Comparison of ENCODE assay signal across 1 cellular context in genomic region chr13:79405831-79406596, GRCh38.
TF ChIP-seq lines count a peak whose summit lies in the region.

RBM26 (minus strand) TSS chr13:79406255; CDS start chr13:79405774, 481 bp downstream.

TF ChIP-seq in HepG2, 621 proteins besides CTCF, POLR2A, EP300 and RAD21 (continued from another document and continues in another):
- TF ChIP-seq ZNF337 (CRISPR knock-in tag; IDR thresholded peaks at IDR 0.05; ENCODE audit: borderline replicate concordance, low read depth) (0 out of 2 replicates have a peak, but pooled peaks have one; percentile 24), ZBTB3 (CRISPR knock-in tag; IDR thresholded peaks at IDR 0.05; ENCODE audit: borderline replicate concordance, low read depth) (peak; percentile 55; the same call in 1 of the 2 replicates), ZNF567 (CRISPR knock-in tag; IDR thresholded peaks at IDR 0.05; ENCODE audit: borderline replicate concordance) (peak; percentile 8; the same call in 1 of the 2 replicates), ZNF124 (CRISPR knock-in tag; IDR thresholded peaks at IDR 0.05) (no peak), ZNF317 (CRISPR knock-in tag; IDR thresholded peaks at IDR 0.05) (peak; percentile 61), ZNF772 (CRISPR knock-in tag; IDR thresholded peaks at IDR 0.05) (peak; percentile 75; the same call in 1 of the 2 replicates), ZMYM4 (CRISPR knock-in tag; IDR thresholded peaks at IDR 0.05) (peak; percentile 81), MAX (IDR thresholded peaks at IDR 0.05) (peak; percentile 90), ZNF775 (CRISPR knock-in tag; IDR thresholded peaks at IDR 0.05; ENCODE audit: borderline replicate concordance) (0 out of 2 replicates have a peak, but pooled peaks have one; percentile 40), FOXC1 (CRISPR knock-in tag; IDR thresholded peaks at IDR 0.05; ENCODE audit: borderline replicate concordance) (peak; percentile 75; the same call in 1 of the 2 replicates), DZIP1 (CRISPR knock-in tag; IDR thresholded peaks at IDR 0.05) (peak; percentile 72; the same call in 1 of the 2 replicates), ZNF7 (CRISPR knock-in tag; IDR thresholded peaks at IDR 0.05) (no peak), GMEB2 (CRISPR knock-in tag; IDR thresholded peaks at IDR 0.05; ENCODE audit: low read depth) (peak; percentile 78), ZNF207 (IDR thresholded peaks at IDR 0.05; ENCODE audit: borderline replicate concordance) (no peak), ONECUT2 (CRISPR knock-in tag; IDR thresholded peaks at IDR 0.05) (peak; percentile 78), ZSCAN9 (CRISPR knock-in tag; IDR thresholded peaks at IDR 0.05; ENCODE audit: borderline replicate concordance) (0 out of 2 replicates have a peak, but pooled peaks have one; percentile 9), CAMTA2 (CRISPR knock-in tag; IDR thresholded peaks at IDR 0.05; ENCODE audit: borderline replicate concordance) (no peak), ZNF362 (CRISPR knock-in tag; IDR thresholded peaks at IDR 0.05; ENCODE audit: borderline replicate concordance) (no peak), HOXA5 (CRISPR knock-in tag; IDR thresholded peaks at IDR 0.05) (peak; percentile 84; the same call in 1 of the 2 replicates), STAG1 (CRISPR knock-in tag; IDR thresholded peaks at IDR 0.05) (no peak), CBX5 (CRISPR knock-in tag; IDR thresholded peaks at IDR 0.05; ENCODE audit: borderline replicate concordance) (peak; percentile 36; the same call in 1 of the 2 replicates), ZNF883 (CRISPR knock-in tag; IDR thresholded peaks at IDR 0.05; ENCODE audit: not compliant biosample characterization) (peak; percentile 36), CREB1 (IDR thresholded peaks at IDR 0.05) (no peak), CREB1 (CRISPR knock-in tag; IDR thresholded peaks at IDR 0.05) (peak; percentile 57; the same call in 1 of the 2 replicates), SNAPC2 (CRISPR knock-in tag; IDR thresholded peaks at IDR 0.05) (0 out of 2 replicates have a peak, but pooled peaks have one; percentile 20), ZNF318 (CRISPR knock-in tag; IDR thresholded peaks at IDR 0.05) (0 out of 2 replicates have a peak, but pooled peaks have one; percentile 78), HNRNPH1 (optimal IDR thresholded peaks at IDR 0.05; ENCODE audit: low read depth, low read length) (no peak), MLLT10 (CRISPR knock-in tag; IDR thresholded peaks at IDR 0.05) (0 out of 2 replicates have a peak, but pooled peaks have one; percentile 72), ZBTB26 (CRISPR knock-in tag; IDR thresholded peaks at IDR 0.05; ENCODE audit: borderline replicate concordance) (no peak), HMG20A (CRISPR knock-in tag; IDR thresholded peaks at IDR 0.05; ENCODE audit: borderline replicate concordance) (0 out of 2 replicates have a peak, but pooled peaks have one; percentile 7), SALL2 (CRISPR knock-in tag; IDR thresholded peaks at IDR 0.05) (peak; percentile 56; the same call in 1 of the 2 replicates), MEIS1 (CRISPR knock-in tag; IDR thresholded peaks at IDR 0.05; ENCODE audit: borderline replicate concordance) (peak; percentile 61; the same call in 1 of the 2 replicates), ZNF564 (CRISPR knock-in tag; IDR thresholded peaks at IDR 0.05) (0 out of 2 replicates have a peak, but pooled peaks have one; percentile 18), KMT2A (CRISPR knock-in tag; IDR thresholded peaks at IDR 0.05) (peak; percentile 92), ZNF576 (CRISPR knock-in tag; IDR thresholded peaks at IDR 0.05) (no peak), IRF2 (CRISPR knock-in tag; IDR thresholded peaks at IDR 0.05) (peak; percentile 75), NR2F2 (IDR thresholded peaks at IDR 0.05; ENCODE audit: borderline replicate concordance, low read depth) (0 out of 2 replicates have a peak, but pooled peaks have one; percentile 46), HNRNPLL (IDR thresholded peaks at IDR 0.05; ENCODE audit: low read depth, low read length, poor library complexity, severe bottlenecking) (peak; percentile 99), ZNF543 (CRISPR knock-in tag; IDR thresholded peaks at IDR 0.05) (peak; percentile 56; the same call in 1 of the 2 replicates), HES4 (CRISPR knock-in tag; IDR thresholded peaks at IDR 0.05; ENCODE audit: borderline replicate concordance) (peak; percentile 53; the same call in 1 of the 2 replicates), ASH2L (IDR thresholded peaks at IDR 0.05; ENCODE audit: insufficient read length, low read depth, low read length) (peak; percentile 98), HNF1B (CRISPR knock-in tag; IDR thresholded peaks at IDR 0.05) (peak; percentile 48; the same call in 1 of the 2 replicates), ZNF703 (CRISPR knock-in tag; IDR thresholded peaks at IDR 0.05; ENCODE audit: borderline replicate concordance) (no peak), LBX2 (CRISPR knock-in tag; IDR thresholded peaks at IDR 0.05; ENCODE audit: borderline replicate concordance) (peak; percentile 48; the same call in 1 of the 2 replicates), CHD2 (IDR thresholded peaks at IDR 0.05; ENCODE audit: low read depth, low read length) (peak; percentile 96), RXRB (CRISPR knock-in tag; IDR thresholded peaks at IDR 0.05; ENCODE audit: borderline replicate concordance) (peak; percentile 46; the same call in 1 of the 2 replicates)
